Comparison of ENCODE assay signal across 8 cellular contexts in the genomic region with DNA sequence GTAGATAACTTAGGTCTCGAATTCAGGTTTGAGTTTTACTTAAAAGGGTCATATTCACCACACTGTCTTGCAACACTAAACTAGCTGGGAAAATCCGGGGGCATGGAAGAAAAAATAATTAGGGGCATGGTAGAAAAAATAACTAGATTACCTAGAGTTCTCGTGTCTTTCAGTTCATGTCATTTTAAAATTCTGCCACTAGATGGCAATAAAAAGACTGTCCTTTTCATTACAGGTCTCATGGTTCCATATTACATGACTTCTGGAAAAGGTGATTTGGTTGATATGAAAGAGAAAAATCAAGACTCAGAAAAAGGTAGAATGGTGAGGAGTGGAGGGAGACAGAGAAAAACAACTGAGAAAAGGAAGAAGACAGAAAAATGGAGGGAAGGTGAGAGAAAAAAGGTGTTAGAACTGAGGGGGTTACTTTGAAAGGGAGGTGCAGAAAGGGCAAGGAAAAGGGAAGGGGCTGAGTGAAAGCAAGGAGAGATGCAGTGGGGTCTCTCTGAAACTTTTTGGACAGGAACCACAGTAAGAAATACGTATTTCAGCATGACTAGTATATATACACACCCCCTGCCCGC.
A peak's percentile ranks its signal among the peaks of the same experiment; 100 is the strongest.
DNase-seq lines count a peak whose midpoint lies in the region; ATAC-seq, FAIRE-seq and TF ChIP-seq lines count a peak whose summit lies in the region.

No MANE protein-coding gene starts in this region.

- no peak for TF ChIP-seq EP300 in ovary (IDR thresholded peaks at IDR 0.05)

- ATAC-seq in GM19035 (IDR thresholded peaks at IDR 0.05; ENCODE audit: unreplicated experiment), result peak; percentile 73
- ATAC-seq in HG02571 (IDR thresholded peaks at IDR 0.05; ENCODE audit: unreplicated experiment), result no peak
- ATAC-seq in HG03135 (IDR thresholded peaks at IDR 0.05; ENCODE audit: unreplicated experiment), result no peak

- H3K27me3 ChIP-seq in fibroblast of lung (ENCODE audit: control insufficient read depth, insufficient read depth, low read length) (no peaks in the 10 kb centered on the region), ovary (no peaks in the 10 kb centered on the region)

- H3K9ac ChIP-seq in fibroblast of lung (ENCODE audit: insufficient read depth, low read length), result no peak overlapping the region

- intact Hi-C loops in ovary (cut with DNase I), result loop anchor here in 1 of 4 donors (10.0 kb wide), 1 partner anchor 300 kb away; a partner anchor contains a TSS

- WGBS in ovary, 3 donors, result 54 to 58% (median 54%) methylated on average over 5 of the region's 5 CpGs

- H3K4me2 ChIP-seq in fibroblast of lung (ENCODE audit: extremely low read depth, insufficient read depth, low read length), result no peak overlapping the region

- in situ Hi-C loops in Caki2 (cut with HindIII; ENCODE audit: low pct_unique_long_range_greater_than_20kb, low sequenced_read_pairs), result no loop called here

- no peak overlapping the region for H3K27ac ChIP-seq in fibroblast of lung (ENCODE audit: insufficient read depth, low read length)
- H3K27ac ChIP-seq in ovary, result no peak overlapping the region

- H3K9me3 ChIP-seq in fibroblast of lung (ENCODE audit: control insufficient read depth, insufficient read depth, low read depth, low read length), result no peaks in the 10 kb centered on the region
- H3K9me3 ChIP-seq in ovary, result no peaks in the 10 kb centered on the region

- no peak for TF ChIP-seq POLR2A in ovary (IDR thresholded peaks at IDR 0.05)

- no peak overlapping the region for H3K4me3 ChIP-seq in fibroblast of lung (replicated peaks in 1 of 4; ENCODE audit: control extremely low read depth in 1 of 4, insufficient read depth in 1 of 4, low read depth in 3 of 4, low read length in 4 of 4)
- no peak overlapping the region for H3K4me3 ChIP-seq in ovary

- H3K79me2 ChIP-seq in fibroblast of lung (ENCODE audit: control insufficient read depth, insufficient read depth, low read length), result no peaks in the 10 kb centered on the region

- H2AFZ ChIP-seq in fibroblast of lung (ENCODE audit: low read length), result no peak overlapping the region

- no peaks in the 10 kb centered on the region for H3K4me1 ChIP-seq in fibroblast of lung (ENCODE audit: control insufficient read depth, extremely low read depth, insufficient read depth, low read length)
- no peaks in the 10 kb centered on the region for H3K4me1 ChIP-seq in ovary (ENCODE audit: insufficient read depth)

- H3K36me3 ChIP-seq in fibroblast of lung (ENCODE audit: control insufficient read depth, insufficient read depth, low read length), result no peaks in the 10 kb centered on the region
- H3K36me3 ChIP-seq in ovary, result no peaks in the 10 kb centered on the region

- H4K20me1 ChIP-seq in fibroblast of lung (ENCODE audit: control insufficient read depth, extremely low read depth, insufficient read depth, low read length), result no peaks in the 10 kb centered on the region

- TF ChIP-seq CTCF in fibroblast of lung (conservative IDR thresholded peaks at IDR 0.05 in 1 of 2, IDR thresholded peaks at IDR 0.05 in 1 of 2; ENCODE audit: low read depth in 1 of 2, low read length in 2 of 2) (peak; percentile 44 to 58), ovary (IDR thresholded peaks at IDR 0.05) (peak; percentile 45 to 58 (median 53))

- FAIRE-seq in HTR-8/SVneo (lab: Jason Lieb, UNC), result no peak

- DNase-seq in Caki2 (ENCODE audit: low read depth), result peak; percentile 28
- DNase-seq in HTR-8/SVneo (ENCODE audit: insufficient read length, low spot score), result peak; percentile 23
- DNase-seq in SK-N-DZ (ENCODE audit: low spot score), result peak; percentile 54
- peak; percentile 35 to 68 for DNase-seq in fibroblast of lung (ENCODE audit: low read depth in 2 of 2)
- no peak for DNase-seq in ovary

Comparison
In these comparisons a context has a peak if more than half of its experiments do, and no peak if none do; other contexts are left out.
1. DNase-seq: peak in Caki2 (single experiment), HTR-8/SVneo (single experiment), SK-N-DZ (single experiment) and fibroblast of lung (2 of 2); none in ovary (0 of 5).